In the genomic region with DNA sequence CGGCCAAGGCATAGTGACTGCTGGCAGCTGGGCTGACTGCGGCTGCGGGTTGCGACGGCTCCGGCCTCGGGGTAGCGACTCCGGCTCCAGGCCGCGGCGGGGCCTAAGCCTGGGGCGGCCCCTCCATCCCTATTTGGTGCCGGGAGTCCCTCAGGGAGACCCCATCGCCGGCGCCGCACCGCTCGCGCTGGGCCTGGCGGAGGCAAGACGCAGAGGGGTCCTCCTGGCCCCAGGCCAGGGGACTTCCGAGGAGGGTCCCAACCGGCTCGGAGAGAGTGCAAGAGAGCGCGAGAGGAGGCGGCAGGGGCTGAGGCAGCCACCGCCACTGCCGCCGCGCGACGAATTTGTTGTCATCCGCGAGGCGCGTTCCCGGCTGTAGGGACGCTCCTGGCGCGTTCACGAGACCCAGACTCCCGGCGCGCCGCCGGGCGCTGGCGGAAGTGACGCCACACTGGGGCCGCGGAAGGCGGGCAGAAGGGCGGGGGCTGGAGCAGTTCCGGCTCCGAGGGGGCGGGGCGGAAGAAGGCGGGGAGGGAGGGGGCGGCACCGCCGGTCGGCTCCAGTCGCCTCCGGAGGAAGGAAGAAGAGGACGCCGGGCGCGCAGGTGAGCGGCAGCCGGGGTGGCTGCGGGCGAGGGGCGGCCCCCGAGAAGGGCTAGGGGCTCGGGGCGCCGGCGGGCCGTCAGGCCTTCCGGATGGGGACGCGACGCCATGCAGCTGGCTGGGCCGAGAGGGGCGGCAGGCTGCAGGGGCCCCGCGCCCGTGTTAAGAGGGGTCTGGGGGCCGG, we compare ENCODE assay signal across 8 cellular contexts. TPM values are rescaled to one million over a fixed set of nuclear protein-coding genes. Genes with fewer than 3 reads are reported as not detected.
DNase-seq lines count a peak whose midpoint lies in the region; ATAC-seq and TF ChIP-seq lines count a peak whose summit lies in the region.

A gene with protein sequence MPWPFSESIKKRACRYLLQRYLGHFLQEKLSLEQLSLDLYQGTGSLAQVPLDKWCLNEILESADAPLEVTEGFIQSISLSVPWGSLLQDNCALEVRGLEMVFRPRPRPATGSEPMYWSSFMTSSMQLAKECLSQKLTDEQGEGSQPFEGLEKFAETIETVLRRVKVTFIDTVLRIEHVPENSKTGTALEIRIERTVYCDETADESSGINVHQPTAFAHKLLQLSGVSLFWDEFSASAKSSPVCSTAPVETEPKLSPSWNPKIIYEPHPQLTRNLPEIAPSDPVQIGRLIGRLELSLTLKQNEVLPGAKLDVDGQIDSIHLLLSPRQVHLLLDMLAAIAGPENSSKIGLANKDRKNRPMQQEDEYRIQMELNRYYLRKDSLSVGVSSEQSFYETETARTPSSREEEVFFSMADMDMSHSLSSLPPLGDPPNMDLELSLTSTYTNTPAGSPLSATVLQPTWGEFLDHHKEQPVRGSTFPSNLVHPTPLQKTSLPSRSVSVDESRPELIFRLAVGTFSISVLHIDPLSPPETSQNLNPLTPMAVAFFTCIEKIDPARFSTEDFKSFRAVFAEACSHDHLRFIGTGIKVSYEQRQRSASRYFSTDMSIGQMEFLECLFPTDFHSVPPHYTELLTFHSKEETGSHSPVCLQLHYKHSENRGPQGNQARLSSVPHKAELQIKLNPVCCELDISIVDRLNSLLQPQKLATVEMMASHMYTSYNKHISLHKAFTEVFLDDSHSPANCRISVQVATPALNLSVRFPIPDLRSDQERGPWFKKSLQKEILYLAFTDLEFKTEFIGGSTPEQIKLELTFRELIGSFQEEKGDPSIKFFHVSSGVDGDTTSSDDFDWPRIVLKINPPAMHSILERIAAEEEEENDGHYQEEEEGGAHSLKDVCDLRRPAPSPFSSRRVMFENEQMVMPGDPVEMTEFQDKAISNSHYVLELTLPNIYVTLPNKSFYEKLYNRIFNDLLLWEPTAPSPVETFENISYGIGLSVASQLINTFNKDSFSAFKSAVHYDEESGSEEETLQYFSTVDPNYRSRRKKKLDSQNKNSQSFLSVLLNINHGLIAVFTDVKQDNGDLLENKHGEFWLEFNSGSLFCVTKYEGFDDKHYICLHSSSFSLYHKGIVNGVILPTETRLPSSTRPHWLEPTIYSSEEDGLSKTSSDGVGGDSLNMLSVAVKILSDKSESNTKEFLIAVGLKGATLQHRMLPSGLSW (N-terminal part only) (minus strand): TSS at position 377 of the 786 bp plus-strand sequence. CDS start 365 bp downstream, at position 12.
A gene with protein sequence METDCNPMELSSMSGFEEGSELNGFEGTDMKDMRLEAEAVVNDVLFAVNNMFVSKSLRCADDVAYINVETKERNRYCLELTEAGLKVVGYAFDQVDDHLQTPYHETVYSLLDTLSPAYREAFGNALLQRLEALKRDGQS (plus strand): TSS at position 562 of the 786 bp plus-strand sequence. CDS start 18,722 bp downstream, outside the sequence.

- peak within 1 kb of the TSS; percentile 92 for H3K27ac Mint-ChIP-seq in chondrocyte (ENCODE audit: unreplicated experiment)

- peak; percentile 61 for ATAC-seq in HG03378 (IDR thresholded peaks at IDR 0.05; ENCODE audit: unreplicated experiment)

- H3K27me3 Mint-ChIP-seq in chondrocyte (ENCODE audit: low read depth) = no peaks in the 10 kb centered on the region

- H3K36me3 Mint-ChIP-seq in chondrocyte (ENCODE audit: low read depth) = no peaks in the 10 kb centered on the region

- peaks cover 41% of the 10 kb centered on the region for H3K4me1 Mint-ChIP-seq in chondrocyte (ENCODE audit: low read depth)

- TF ChIP-seq POLR2A in GM19099 (IDR thresholded peaks at IDR 0.05; ENCODE audit: extremely low read depth, insufficient read length, low read depth) = peak; percentile 83

- DNase-seq in AG20443 (ENCODE audit: low spot score) (peak; percentile 98), NCI-H510A treated with DMSO at 0.1 percent for 48 hours (lab: John Stamatoyannopoulos, UW) (peak; percentile 91), chondrocyte (ENCODE audit: low spot score) (peak; percentile 97), kidney glomerular epithelial cell (lab: John Stamatoyannopoulos, UW) (peak; percentile 64)
- DNase-seq in activated CD4-positive, alpha-beta T cell treated with anti-CD3 and anti-CD28 coated beads for 24 hours (ENCODE audit: low read depth in 2 of 2) = peak; percentile 96 to 97
- peak; percentile 90 to 95 for DNase-seq in stimulated activated CD4-positive, alpha-beta T cell treated with anti-CD3 and anti-CD28 coated beads, Interleukin-15, amount 100 ng/mL, for 48 hours (ENCODE audit: low read depth in 2 of 2)

- no peak for TF ChIP-seq CTCF in chondrocyte (IDR thresholded peaks at IDR 0.05)

- peak within 1 kb of the TSS; percentile 92 for H3K4me3 Mint-ChIP-seq in chondrocyte (ENCODE audit: unreplicated experiment)

- no peaks in the 10 kb centered on the region for H3K9me3 Mint-ChIP-seq in chondrocyte (ENCODE audit: low read depth)

RNA-seq across cellular contexts. Expression of the first gene that starts in this region (rescaled TPM):
- total RNA-seq in chondrocyte = 17.0 to 18.1 TPM (median 17.8 TPM) in 3 replicates

RNA-seq across cellular contexts. Expression of the second gene that starts in this region (rescaled TPM):
- 15.0 to 22.4 TPM (median 19.4 TPM) in 3 replicates for total RNA-seq in chondrocyte

Comparison
In these comparisons a context has a peak if more than half of its experiments do, and no peak if none do; other contexts are left out.
1. Peak in every context shown above with its lines: DNase-seq and ATAC-seq.